In the genomic region with DNA sequence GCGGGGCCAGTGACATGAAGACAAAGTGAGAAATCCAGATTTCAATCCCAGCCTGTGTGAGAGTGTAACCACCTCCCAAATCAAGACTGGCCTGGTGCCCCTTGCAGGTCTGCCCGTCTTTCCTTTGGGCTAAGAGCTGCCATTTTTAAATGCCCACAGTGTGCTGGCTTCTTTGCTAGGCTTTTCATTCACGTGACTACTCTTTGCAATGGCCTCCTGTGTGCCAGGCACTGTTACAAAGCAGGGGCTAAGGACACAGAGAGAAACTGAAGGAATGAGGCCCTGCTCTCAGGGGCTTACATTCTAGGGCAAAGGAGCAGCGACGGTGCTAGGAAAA, we compare ENCODE assay signal across 16 cellular contexts. TPM values are rescaled to one million over a fixed set of nuclear protein-coding genes. Genes with fewer than 3 reads are reported as not detected.
A peak's percentile ranks its signal among the peaks of the same experiment; 100 is the strongest.
DNase-seq lines count a peak whose midpoint lies in the region; ATAC-seq, FAIRE-seq and TF ChIP-seq lines count a peak whose summit lies in the region.
"Had no signal": no experiment of that assay in that cellular context is flagged by ENCODE, and none has a peak within 500 bp of the region (broad histone marks: within the 10 kb centered on the region; RNA-seq: fewer than 3 reads in every experiment).

No MANE protein-coding gene starts in this region.

- H3K36me3 Mint-ChIP-seq in T-helper 2 cell treated with Interferon-gamma antibody and Interleukin-4, amounts not matched to agents 5 μg/mL and 100 μg/mL, for 36 hours (ENCODE audit: low read depth) = peaks cover 2% of the 10 kb centered on the region
- H3K36me3 Mint-ChIP-seq in T-helper 17 cell (ENCODE audit: low read depth) = no peaks in the 10 kb centered on the region
- H3K36me3 Mint-ChIP-seq: type B pancreatic cell had no signal

- WGBS in psoas muscle, 3 donors = 59 to 71% (median 69%) methylated on average over 5 of the region's 5 CpGs
- 54 to 76% (median 63%) methylated on average over 5 of the region's 5 CpGs for WGBS in small intestine, 3 donors

- peaks cover 49% of the 10 kb centered on the region for H3K4me1 Mint-ChIP-seq in T-helper 2 cell treated with Interferon-gamma antibody and Interleukin-4, amounts not matched to agents 5 μg/mL and 100 μg/mL, for 36 hours (ENCODE audit: low read depth)
- H3K4me1 Mint-ChIP-seq in T-helper 17 cell = peaks cover 22% of the 10 kb centered on the region

- intact Hi-C loops in psoas muscle (cut with DNase I) = loop anchor here (5.0 kb wide), 1 partner anchor 37 kb away; no protein-coding TSS in a partner anchor

- H3K9me3 Mint-ChIP-seq in T-helper 2 cell treated with Interferon-gamma antibody and Interleukin-4, amounts not matched to agents 5 μg/mL and 100 μg/mL, for 36 hours = no peaks in the 10 kb centered on the region
- H3K9me3 Mint-ChIP-seq: type B pancreatic cell had no signal

- H3K9me3 ChIP-seq in T-helper 17 cell (ENCODE audit: control insufficient read depth, low read length, poor library complexity, severe bottlenecking) (no peaks in the 10 kb centered on the region), iPS-18a (ENCODE audit: control insufficient read depth, low read depth, low read length) (no peaks in the 10 kb centered on the region), psoas muscle (no peaks in the 10 kb centered on the region), small intestine (ENCODE audit: control insufficient read depth, low read depth) (no peaks in the 10 kb centered on the region)

- peak overlapping the region; percentile 98 for H3K9ac ChIP-seq in iPS-18a (ENCODE audit: low read length)

- no peak for TF ChIP-seq CTCF in psoas muscle (IDR thresholded peaks at IDR 0.05)

- peaks cover 8% of the 10 kb centered on the region for H3K36me3 ChIP-seq in iPS-18a (ENCODE audit: control insufficient read depth, low read depth, low read length)
- no peaks in the 10 kb centered on the region for H3K36me3 ChIP-seq in psoas muscle (ENCODE audit: insufficient read depth in 1 of 2, low read depth in 1 of 2)
- H3K36me3 ChIP-seq in small intestine (ENCODE audit: control insufficient read depth in 2 of 2, insufficient read depth in 2 of 2, low read length in 2 of 2) = no peaks in the 10 kb centered on the region

- H3K4me3 ChIP-seq in iPS-18a (ENCODE audit: low read length) (peak overlapping the region; percentile 95), psoas muscle (peak overlapping the region; percentile 52), small intestine (ENCODE audit: low read depth in 1 of 2, low read length in 2 of 2) (no peak overlapping the region)

- no peaks in the 10 kb centered on the region for H3K27me3 Mint-ChIP-seq in T-helper 2 cell treated with Interferon-gamma antibody and Interleukin-4, amounts not matched to agents 5 μg/mL and 100 μg/mL, for 36 hours (ENCODE audit: low read depth)
- H3K27me3 Mint-ChIP-seq in T-helper 17 cell = no peaks in the 10 kb centered on the region

- peak overlapping the region; percentile 83 for H3K4me3 Mint-ChIP-seq in T-helper 2 cell treated with Interferon-gamma antibody and Interleukin-4, amounts not matched to agents 5 μg/mL and 100 μg/mL, for 36 hours
- H3K4me3 Mint-ChIP-seq in T-helper 17 cell = no peak overlapping the region

- H3K27me3 ChIP-seq in iPS-18a (ENCODE audit: control insufficient read depth, insufficient read depth, low read length) (no peaks in the 10 kb centered on the region), psoas muscle (ENCODE audit: insufficient read depth in 3 of 3, low read length in 2 of 3) (peaks cover 0 to 2% (median 0%) of the 10 kb centered on the region in 3 donors), small intestine (ENCODE audit: control insufficient read depth in 2 of 2, insufficient read depth in 2 of 2, low read length in 2 of 2) (no peaks in the 10 kb centered on the region)

- no peak for DNase-seq in T-helper 2 cell treated with Interferon-gamma antibody and Interleukin-4, amounts not matched to agents 5 μg/mL and 100 μg/mL, for 36 hours (ENCODE audit: low spot score)
- DNase-seq in T-helper 2 cell = no peak
- DNase-seq in T-helper 17 cell = no peak
- DNase-seq in psoas muscle = no peak
- no peak for DNase-seq in SIG-M5 treated with dmso at 0.1 percent for 504 hours (lab: John Stamatoyannopoulos, UW; ENCODE audit: unreplicated experiment)
- DNase-seq in small intestine = no peak

- H3K27ac Mint-ChIP-seq in T-helper 2 cell treated with Interferon-gamma antibody and Interleukin-4, amounts not matched to agents 5 μg/mL and 100 μg/mL, for 36 hours = no peak overlapping the region
- peak overlapping the region; percentile 37 for H3K27ac Mint-ChIP-seq in T-helper 17 cell

- peak overlapping the region; percentile 96 for H3K27ac ChIP-seq in iPS-18a (ENCODE audit: low read length)
- no peak overlapping the region for H3K27ac ChIP-seq in psoas muscle
- no peak overlapping the region for H3K27ac ChIP-seq in small intestine (ENCODE audit: low read depth in 1 of 2, low read length in 1 of 2)

- ATAC-seq in T-helper 17 cell (no peak), psoas muscle (peak in 1 of 4 donors; percentile 3), GM21360 (IDR thresholded peaks at IDR 0.05; ENCODE audit: unreplicated experiment) (no peak)

- H3K4me1 ChIP-seq in iPS-18a (ENCODE audit: control insufficient read depth, low read depth, low read length) (peaks cover 27% of the 10 kb centered on the region), psoas muscle (peaks cover 8% of the 10 kb centered on the region), small intestine (ENCODE audit: control insufficient read depth in 2 of 2, insufficient read depth in 1 of 2, low read depth in 1 of 2, low read length in 1 of 2) (no peaks in the 10 kb centered on the region)

- FAIRE-seq in small intestine (lab: Jason Lieb, UNC) = no peak
- FAIRE-seq: endometrium had no signal

RNA-seq across cellular contexts. Expression of gene ZSCAN10, which starts 0.3 kb away (rescaled TPM):
- total RNA-seq in T-helper 17 cell (under 1 TPM; 0.12 to 0.26 TPM), psoas muscle (under 1 TPM in 1 of 4 donors, not detected in 3; 0.16 TPM)
- polyA plus RNA-seq in psoas muscle (under 1 TPM in 1 of 3 donors, not detected in 2; 0.07 TPM), small intestine (under 1 TPM in 1 of 3 donors, not detected in 2; 0.03 TPM)
- total RNA-seq: A172, chondrocyte, fibroblast of villous mesenchyme, H4, LHCN-M2, liver had no signal
- polyA plus RNA-seq: liver had no signal

RNA-seq across cellular contexts. Expression of gene ZNF205, which starts 13.0 kb away (rescaled TPM):
- not detected for total RNA-seq in T-helper 17 cell
- total RNA-seq in psoas muscle = 1 to 10 TPM; 1.8 to 4.1 (median 1.9) TPM
- polyA plus RNA-seq in psoas muscle = 1 to 10 TPM; 1.9 to 5.4 (median 4.6) TPM
- 10 to 100 TPM; 15.4 to 17.7 (median 16.9) TPM for polyA plus RNA-seq in small intestine

RNA-seq across cellular contexts. Expression of gene IL32, which starts 33.9 kb away (rescaled TPM):
- total RNA-seq in T-helper 17 cell = 1,000 to 10,000 TPM; 1,099 to 1,147 TPM
- total RNA-seq in psoas muscle = 100 to 1,000 TPM in 3 of 4 donors, 10 to 100 TPM in 1; 90.5 to 192 (median 123) TPM
- 100 to 1,000 TPM; 302 to 749 (median 618) TPM for polyA plus RNA-seq in psoas muscle
- polyA plus RNA-seq in small intestine = 1,000 to 10,000 TPM in 1 of 3 donors, 100 to 1,000 TPM in 2; 209 to 1,061 (median 804) TPM

RNA-seq across cellular contexts. Expression of gene ZNF213, which starts 35.5 kb away (rescaled TPM):
- total RNA-seq in T-helper 17 cell (1 to 10 TPM; 3.1 to 3.4 TPM), psoas muscle (10 to 100 TPM in 1 of 4 donors, 1 to 10 TPM in 3; 8.1 to 11.6 (median 9.2) TPM)
- polyA plus RNA-seq in psoas muscle (10 to 100 TPM in 2 of 3 donors, 1 to 10 TPM in 1; 7.9 to 19.1 (median 18.9) TPM), small intestine (10 to 100 TPM; 10.8 to 12.3 (median 11.4) TPM)

RNA-seq across cellular contexts. Expression of gene MMP25, which starts 53.0 kb away (rescaled TPM):
- total RNA-seq in T-helper 17 cell (1 to 10 TPM; 1.4 to 1.5 TPM), psoas muscle (1 to 10 TPM in 3 of 4 donors, under 1 TPM in 1; 0.67 to 2.3 (median 1.2) TPM)
- polyA plus RNA-seq in psoas muscle (1 to 10 TPM in 1 of 3 donors, under 1 TPM in 2; 0.13 to 1.2 (median 0.23) TPM), small intestine (under 1 TPM; 0.54 to 0.89 (median 0.67) TPM)
- total RNA-seq: chondrocyte had no signal

Comparison
In these comparisons a context has a peak if more than half of its experiments do, and no peak if none do; other contexts are left out.
1. H3K4me3 ChIP-seq: peak in iPS-18a (single experiment) and psoas muscle (single experiment); none in small intestine (0 of 2).
2. RNA of gene IL32, which starts 33.9 kb away (total RNA-seq): 1,099 to 1,147 TPM in T-helper 17 cell; 90.5 to 192 TPM in psoas muscle; every median in the first group is over 4 times any median in the second.